In genomic region chr2:42979416-42979869, GRCh38 we compare ENCODE assay signal across 21 cellular contexts.
A peak's percentile ranks its signal among the peaks of the same experiment; 100 is the strongest.
DNase-seq lines count a peak whose midpoint lies in the region; ATAC-seq and TF ChIP-seq lines count a peak whose summit lies in the region.
"Had no signal": no experiment of that assay in that cellular context is flagged by ENCODE, and none has a peak within 500 bp of the region (broad histone marks: within the 10 kb centered on the region; RNA-seq: fewer than 3 reads in every experiment).

No MANE protein-coding gene starts in this region.

- CTCF ChIA-PET in WTC11 (lab: Charles Lee), result interaction anchor here (1.3 kb wide), 1 partner anchor 45 kb away, joined by 4 read pairs; no protein-coding TSS in a partner anchor

- DNase-seq in H7, result peak; percentile 20
- no peak for DNase-seq in WTC11 (ENCODE audit: low spot score)
- DNase-seq in right lobe of liver, result peak; percentile 69 to 89 (median 73)
- peak; percentile 33 for DNase-seq in spleen
- DNase-seq in activated CD8-positive, alpha-beta memory T cell treated with anti-CD3 and anti-CD28 coated beads, Interleukin-2, amount 50 U/mL, for 48 hours, result no peak
- no peak for DNase-seq in activated T-cell treated with anti-CD3 and anti-CD28 coated beads for 4 hours
- no peak for DNase-seq in thyroid gland
- DNase-seq: activated CD8-positive, alpha-beta T cell treated with anti-CD3 and anti-CD28 coated beads for 36 hours; adrenal gland; BE2C; caudate nucleus; DMS79; effector memory CD8-positive, alpha-beta T cell; H9; islet precursor cell; KG1; midbrain; NCI-H1105 treated with DMSO at 0.1 percent for 48 hours; nucleus accumbens had no signal

- no peaks in the 10 kb centered on the region for H3K36me3 Mint-ChIP-seq in WTC11

- H3K4me1 ChIP-seq in right lobe of liver (peaks cover 0 to 36% (median 17%) of the 10 kb centered on the region in 4 donors), spleen (peaks cover 4 to 34% (median 22%) of the 10 kb centered on the region in 6 donors), thyroid gland (peaks cover 11 to 12% of the 10 kb centered on the region in 2 donors)

- H3K27me3 Mint-ChIP-seq in WTC11 (ENCODE audit: low read depth), result no peaks in the 10 kb centered on the region; the same call in 1 of the 2 replicates
- H3K27me3 Mint-ChIP-seq: activated CD8-positive, alpha-beta T cell treated with anti-CD3 and anti-CD28 coated beads for 36 hours had no signal

- no peak for TF ChIP-seq CTCF in WTC11 (IDR thresholded peaks at IDR 0.05)
- TF ChIP-seq CTCF in right lobe of liver (IDR thresholded peaks at IDR 0.05), result peak; percentile 8 to 36 (median 26)
- no peak for TF ChIP-seq CTCF in spleen (IDR thresholded peaks at IDR 0.05 in 8 of 11, conservative IDR thresholded peaks at IDR 0.05 in 3 of 11)
- TF ChIP-seq CTCF in thyroid gland (IDR thresholded peaks at IDR 0.05), result no peak

- H3K36me3 ChIP-seq in H7 (replicated peaks; ENCODE audit: control insufficient read depth, insufficient read depth, low read length) (no peaks in the 10 kb centered on the region), right lobe of liver (no peaks in the 10 kb centered on the region), spleen (no peaks in the 10 kb centered on the region), thyroid gland (no peaks in the 10 kb centered on the region)
- H3K36me3 ChIP-seq: adrenal gland, BE2C, Peyer's patch had no signal

- POLR2A ChIA-PET in WTC11 (lab: Charles Lee), result no interaction called here

- H3K4me3 ChIP-seq in H7 (ENCODE audit: insufficient read depth, low read depth, low read length), result no peak overlapping the region
- H3K4me3 ChIP-seq in right lobe of liver, result no peak overlapping the region
- H3K4me3 ChIP-seq in spleen, result no peak overlapping the region
- H3K4me3 ChIP-seq in thyroid gland (replicated peaks in 1 of 3), result no peak overlapping the region
- H3K4me3 ChIP-seq: adrenal gland, Peyer's patch, skin epidermis had no signal

- H3K27ac ChIP-seq in right lobe of liver (peak overlapping the region in 2 of 3 donors; percentile 43 to 66), spleen (no peak overlapping the region), thyroid gland (no peak overlapping the region)
- H3K27ac ChIP-seq: adrenal gland, skin epidermis had no signal

- intact Hi-C loops in right lobe of liver (cut with DNase I) (loop anchor here (10.0 kb wide), 3 partner anchors 155 to 255 kb away; partner anchors contain the start of gene ZFP36L2 (in 1 of the 2)), spleen (cut with DNase I; ENCODE audit: low total_unique reads) (loop anchor here (10.0 kb wide), 1 partner anchor 245 kb away; the partner anchor contains the start of gene ZFP36L2), thyroid gland (cut with DNase I) (loop anchor here (5.0 to 10.0 kb wide), 3 partner anchors 155 to 505 kb away; no protein-coding TSS in a partner anchor)

- H3K4me1 Mint-ChIP-seq in WTC11, result peaks cover 5% of the 10 kb centered on the region

- H3K27ac Mint-ChIP-seq in WTC11, result no peak overlapping the region
- H3K27ac Mint-ChIP-seq: activated CD8-positive, alpha-beta T cell treated with anti-CD3 and anti-CD28 coated beads for 36 hours had no signal

- no peaks in the 10 kb centered on the region for H3K9me3 ChIP-seq in right lobe of liver
- H3K9me3 ChIP-seq in spleen, result no peaks in the 10 kb centered on the region
- H3K9me3 ChIP-seq in thyroid gland, result no peaks in the 10 kb centered on the region
- H3K9me3 ChIP-seq: adrenal gland, Peyer's patch had no signal

- WGBS in right lobe of liver (ENCODE audit: insufficient coverage, low coverage, low lambda C conversion rate, missing lambda C conversion rate), result 8% methylated on average over 2 of the region's 5 CpGs
- 56 to 74% (median 66%) methylated on average over 5 of the region's 5 CpGs for WGBS in spleen, 5 donors
- 77 to 79% methylated on average over 5 of the region's 5 CpGs for WGBS in thyroid gland, 2 donors

- H3K4me3 Mint-ChIP-seq in WTC11, result no peak overlapping the region
- H3K4me3 Mint-ChIP-seq: activated CD8-positive, alpha-beta T cell treated with anti-CD3 and anti-CD28 coated beads for 36 hours; effector memory CD8-positive, alpha-beta T cell; H9 had no signal

- ATAC-seq in WTC11 (no peak), right lobe of liver (peak; percentile 80 to 89 (median 84))
- ATAC-seq: activated CD8-positive, alpha-beta T cell treated with anti-CD3 and anti-CD28 coated beads for 36 hours; effector memory CD8-positive, alpha-beta T cell had no signal

- H3K9me3 Mint-ChIP-seq in WTC11, result no peaks in the 10 kb centered on the region
- H3K9me3 Mint-ChIP-seq: activated CD8-positive, alpha-beta T cell treated with anti-CD3 and anti-CD28 coated beads for 36 hours; effector memory CD8-positive, alpha-beta T cell; H9 had no signal

- TF ChIP-seq POLR2A in right lobe of liver (IDR thresholded peaks at IDR 0.05) (no peak), spleen (IDR thresholded peaks at IDR 0.05) (no peak), thyroid gland (IDR thresholded peaks at IDR 0.05) (no peak)

- no peaks in the 10 kb centered on the region for H3K27me3 ChIP-seq in H7 (ENCODE audit: control insufficient read depth, insufficient read depth, low read length)
- no peaks in the 10 kb centered on the region for H3K27me3 ChIP-seq in right lobe of liver
- peaks cover 0 to 6% (median 0%) of the 10 kb centered on the region in 7 donors for H3K27me3 ChIP-seq in spleen (replicated peaks in 1 of 7)
- H3K27me3 ChIP-seq in thyroid gland, result no peaks in the 10 kb centered on the region
- H3K27me3 ChIP-seq: adrenal gland, BE2C, Peyer's patch had no signal

TF ChIP-seq in WTC11, 78 proteins besides CTCF, POLR2A, EP300 and RAD21:
- TF ChIP-seq NFE2L1 (CRISPR knock-in tag; IDR thresholded peaks at IDR 0.05), result no peak
- TF ChIP-seq, protein P1, sequence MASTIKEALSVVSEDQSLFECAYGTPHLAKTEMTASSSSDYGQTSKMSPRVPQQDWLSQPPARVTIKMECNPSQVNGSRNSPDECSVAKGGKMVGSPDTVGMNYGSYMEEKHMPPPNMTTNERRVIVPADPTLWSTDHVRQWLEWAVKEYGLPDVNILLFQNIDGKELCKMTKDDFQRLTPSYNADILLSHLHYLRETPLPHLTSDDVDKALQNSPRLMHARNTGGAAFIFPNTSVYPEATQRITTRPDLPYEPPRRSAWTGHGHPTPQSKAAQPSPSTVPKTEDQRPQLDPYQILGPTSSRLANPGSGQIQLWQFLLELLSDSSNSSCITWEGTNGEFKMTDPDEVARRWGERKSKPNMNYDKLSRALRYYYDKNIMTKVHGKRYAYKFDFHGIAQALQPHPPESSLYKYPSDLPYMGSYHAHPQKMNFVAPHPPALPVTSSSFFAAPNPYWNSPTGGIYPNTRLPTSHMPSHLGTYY (CRISPR knock-in tag; IDR thresholded peaks at IDR 0.05), result no peak
- TF ChIP-seq FOXJ3 (CRISPR knock-in tag; IDR thresholded peaks at IDR 0.05; ENCODE audit: borderline replicate concordance), result no peak
- TF ChIP-seq GABPB1 (CRISPR knock-in tag; IDR thresholded peaks at IDR 0.05), result peak; percentile 37; the same call in 1 of the 2 replicates

Comparison
In these comparisons a context has a peak if more than half of its experiments do, and no peak if none do; other contexts are left out.
1. DNase-seq: peak in H7 (single experiment), right lobe of liver (3 of 3) and spleen (single experiment); none in WTC11 (single experiment), activated CD8-positive, alpha-beta memory T cell treated with anti-CD3 and anti-CD28 coated beads, Interleukin-2, amount 50 U/mL, for 48 hours (single experiment), activated T-cell treated with anti-CD3 and anti-CD28 coated beads for 4 hours (single experiment) and thyroid gland (0 of 2).
2. CTCF ChIP-seq: peak in right lobe of liver (4 of 4); none in WTC11 (single experiment), spleen (0 of 11) and thyroid gland (0 of 6).
3. H3K27ac ChIP-seq: peak in right lobe of liver (2 of 3); none in spleen (0 of 8) and thyroid gland (0 of 3).